Comparison of ENCODE assay signal across 18 cellular contexts in genomic region chr18:13493071-13493470, GRCh38.
DNase-seq lines count a peak whose midpoint lies in the region; ATAC-seq lines count a peak whose summit lies in the region.
"Had no signal": no experiment of that assay in that cellular context is flagged by ENCODE, and none has a peak within 500 bp of the region (broad histone marks: within the 10 kb centered on the region; RNA-seq: fewer than 3 reads in every experiment).

No MANE protein-coding gene starts in this region.

- POLR2A ChIA-PET in naive thymus-derived CD8-positive, alpha-beta T cell (lab: Charles Lee), result no interaction called here

- H3K4me3 Mint-ChIP-seq in T-helper 17 cell, result no peak overlapping the region
- no peak overlapping the region for H3K4me3 Mint-ChIP-seq in naive thymus-derived CD8-positive, alpha-beta T cell
- H3K4me3 Mint-ChIP-seq in stimulated activated naive B cell treated with anti-CD40 and anti-IgM and Interleukin-4, amounts not matched to agents 10 μg/mL and 1 μg/mL and 100 μg/mL, for 72 hours, result no peak overlapping the region
- H3K4me3 Mint-ChIP-seq: CD14-positive monocyte; CD8-positive, alpha-beta T cell; H9 had no signal

- ATAC-seq in activated naive CD4-positive, alpha-beta T cell treated with anti-CD3 and anti-CD28 coated beads, Interleukin-2, amount 50 U/mL, for 72 hours, result no peak
- ATAC-seq in T-helper 17 cell, result no peak
- ATAC-seq in naive thymus-derived CD8-positive, alpha-beta T cell, result no peak
- peak; percentile 58 to 64 for ATAC-seq in stimulated activated naive B cell treated with anti-CD40 and anti-IgM and Interleukin-4, amounts not matched to agents 10 μg/mL and 1 μg/mL and 100 μg/mL, for 72 hours (replicated peaks)
- ATAC-seq in GM21786 (IDR thresholded peaks at IDR 0.05; ENCODE audit: unreplicated experiment), result no peak
- ATAC-seq: CD8-positive, alpha-beta T cell; GM12878 had no signal

- H3K36me3 Mint-ChIP-seq in activated naive CD4-positive, alpha-beta T cell treated with anti-CD3 and anti-CD28 coated beads, Interleukin-2, amount 50 U/mL, for 72 hours, result peaks cover 7 to 16% of the 10 kb centered on the region in 2 donors
- peaks cover 3% of the 10 kb centered on the region for H3K36me3 Mint-ChIP-seq in T-helper 17 cell (ENCODE audit: low read depth)
- H3K36me3 Mint-ChIP-seq in naive thymus-derived CD8-positive, alpha-beta T cell, result peaks cover 0 to 11% (median 10%) of the 10 kb centered on the region in 3 donors
- peaks cover 18 to 29% of the 10 kb centered on the region in 2 donors for H3K36me3 Mint-ChIP-seq in stimulated activated naive B cell treated with anti-CD40 and anti-IgM and Interleukin-4, amounts not matched to agents 10 μg/mL and 1 μg/mL and 100 μg/mL, for 72 hours

- peaks cover 16% of the 10 kb centered on the region for H3K4me1 Mint-ChIP-seq in T-helper 17 cell
- H3K4me1 Mint-ChIP-seq in naive thymus-derived CD8-positive, alpha-beta T cell, result peaks cover 2 to 23% (median 12%) of the 10 kb centered on the region in 4 donors
- H3K4me1 Mint-ChIP-seq in stimulated activated naive B cell treated with anti-CD40 and anti-IgM and Interleukin-4, amounts not matched to agents 10 μg/mL and 1 μg/mL and 100 μg/mL, for 72 hours, result peaks cover 13 to 33% of the 10 kb centered on the region in 2 donors

- peak overlapping the region; percentile 9 to 77 for H3K27ac Mint-ChIP-seq in activated naive CD4-positive, alpha-beta T cell treated with anti-CD3 and anti-CD28 coated beads, Interleukin-2, amount 50 U/mL, for 72 hours
- H3K27ac Mint-ChIP-seq in T-helper 17 cell, result peak overlapping the region; percentile 49
- H3K27ac Mint-ChIP-seq in naive thymus-derived CD8-positive, alpha-beta T cell, result peak overlapping the region in 6 of 10 donors; percentile 21 to 52 (median 32)
- no peak overlapping the region for H3K27ac Mint-ChIP-seq in stimulated activated naive B cell treated with anti-CD40 and anti-IgM and Interleukin-4, amounts not matched to agents 10 μg/mL and 1 μg/mL and 100 μg/mL, for 72 hours
- H3K27ac Mint-ChIP-seq: CD8-positive, alpha-beta T cell; H9 had no signal

- DNase-seq in activated naive CD4-positive, alpha-beta T cell treated with anti-CD3 and anti-CD28 coated beads, Interleukin-2, amount 50 U/mL, for 72 hours (ENCODE audit: low spot score in 2 of 2), result no peak
- DNase-seq in activated naive CD4-positive, alpha-beta T cell (lab: John Stamatoyannopoulos, UW), result no peak
- no peak for DNase-seq in T-helper 17 cell
- no peak for DNase-seq in naive thymus-derived CD8-positive, alpha-beta T cell
- DNase-seq in stimulated activated naive B cell treated with anti-CD40 and anti-IgM and Interleukin-4, amounts not matched to agents 10 μg/mL and 1 μg/mL and 100 μg/mL, for 72 hours, result no peak
- DNase-seq in NCI-H1694 (lab: John Stamatoyannopoulos, UW), result no peak
- DNase-seq in activated effector memory CD4-positive, alpha-beta T cell treated with Interleukin-2 at 50 U/mL for 16 hours, result no peak
- DNase-seq: BE2C; CD8-positive, alpha-beta T cell; DMS 273 treated with DMSO at 0.1 percent for 48 hours; DMS53; DND-41; EL; H9; IMR-90 had no signal

- no peaks in the 10 kb centered on the region for H3K27me3 Mint-ChIP-seq in T-helper 17 cell
- H3K27me3 Mint-ChIP-seq in naive thymus-derived CD8-positive, alpha-beta T cell, result no peaks in the 10 kb centered on the region
- H3K27me3 Mint-ChIP-seq in stimulated activated naive B cell treated with anti-CD40 and anti-IgM and Interleukin-4, amounts not matched to agents 10 μg/mL and 1 μg/mL and 100 μg/mL, for 72 hours, result no peaks in the 10 kb centered on the region

- H3K9me3 Mint-ChIP-seq in activated naive CD4-positive, alpha-beta T cell treated with anti-CD3 and anti-CD28 coated beads, Interleukin-2, amount 50 U/mL, for 72 hours, result no peaks in the 10 kb centered on the region
- H3K9me3 Mint-ChIP-seq in naive thymus-derived CD8-positive, alpha-beta T cell, result no peaks in the 10 kb centered on the region
- no peaks in the 10 kb centered on the region for H3K9me3 Mint-ChIP-seq in stimulated activated naive B cell treated with anti-CD40 and anti-IgM and Interleukin-4, amounts not matched to agents 10 μg/mL and 1 μg/mL and 100 μg/mL, for 72 hours
- H3K9me3 Mint-ChIP-seq: CD8-positive, alpha-beta T cell had no signal

- no peaks in the 10 kb centered on the region for H3K9me3 ChIP-seq in T-helper 17 cell (ENCODE audit: control insufficient read depth, low read length, poor library complexity, severe bottlenecking)
- H3K9me3 ChIP-seq: BE2C had no signal

Comparison
In these comparisons a context has a peak if more than half of its experiments do, and no peak if none do; other contexts are left out.
1. ATAC-seq: peak in stimulated activated naive B cell treated with anti-CD40 and anti-IgM and Interleukin-4, amounts not matched to agents 10 μg/mL and 1 μg/mL and 100 μg/mL, for 72 hours (2 of 2); none in activated naive CD4-positive, alpha-beta T cell treated with anti-CD3 and anti-CD28 coated beads, Interleukin-2, amount 50 U/mL, for 72 hours (0 of 2), T-helper 17 cell (single experiment), naive thymus-derived CD8-positive, alpha-beta T cell (0 of 2) and GM21786 (single experiment).